18 cellular contexts compared by ENCODE assay signal in genomic region chr9:86300701-86301100, GRCh38. TPM values are rescaled to one million over a fixed set of nuclear protein-coding genes. Genes with fewer than 3 reads are reported as not detected.
"Had no signal": no experiment of that assay in that cellular context is flagged by ENCODE, and none has a peak within 500 bp of the region (broad histone marks: within the 10 kb centered on the region; RNA-seq: fewer than 3 reads in every experiment).

No MANE protein-coding gene starts in this region.

- H3K9ac ChIP-seq: neural progenitor cell had no signal

- DNase-seq: activated T-cell treated with anti-CD3 and anti-CD28 coated beads, Interleukin-2, amount 50 U/mL, for 48 hours; colonic mucosa; effector CD4-positive, alpha-beta T cell; foreskin melanocyte; heart right ventricle; left ventricle myocardium inferior; mesendoderm; ovary; retina; stimulated activated CD4-positive, alpha-beta T cell treated with anti-CD3 and anti-CD28 coated beads, Interleukin-4, amount 100 ng/mL, for 1 hour; stimulated activated CD8-positive, alpha-beta memory T cell treated with anti-CD3 and anti-CD28 coated beads, Interleukin-4, amount 100 ng/mL, for 48 hours; stimulated activated naive CD8-positive, alpha-beta T cell treated with anti-CD3 and anti-CD28 coated beads, Interleukin-15, amount 100 ng/mL, for 72 hours; T-helper 9 cell; testis had no signal

- H3K27me3 ChIP-seq: cardiac muscle cell, colonic mucosa, heart right ventricle, neural progenitor cell, ovary, testis had no signal

- H3K36me3 ChIP-seq: ovary had no signal

- H3K4me3 ChIP-seq: cardiac muscle cell, colonic mucosa, heart right ventricle, left ventricle myocardium inferior, neural progenitor cell, ovary, testis had no signal

- H3K9me3 Mint-ChIP-seq: neural progenitor cell; stimulated activated naive CD8-positive, alpha-beta T cell treated with anti-CD3 and anti-CD28 coated beads, Interleukin-15, amount 100 ng/mL, for 72 hours had no signal

- H3K4me1 ChIP-seq: colonic mucosa, left ventricle myocardium inferior, testis had no signal

- H3K27me3 Mint-ChIP-seq: stimulated activated naive CD8-positive, alpha-beta T cell treated with anti-CD3 and anti-CD28 coated beads, Interleukin-15, amount 100 ng/mL, for 72 hours had no signal

- ATAC-seq: heart right ventricle; stimulated activated naive CD8-positive, alpha-beta T cell treated with anti-CD3 and anti-CD28 coated beads, Interleukin-15, amount 100 ng/mL, for 72 hours had no signal

- H3K27ac ChIP-seq: cardiac muscle cell, colonic mucosa, heart right ventricle, left ventricle myocardium inferior, neural progenitor cell, ovary, testis had no signal

- H2AFZ ChIP-seq: neural progenitor cell had no signal

- H3K27ac Mint-ChIP-seq: neural progenitor cell had no signal

- H3K4me2 ChIP-seq: neural progenitor cell had no signal

- H3K4me3 Mint-ChIP-seq: neural progenitor cell; stimulated activated naive CD8-positive, alpha-beta T cell treated with anti-CD3 and anti-CD28 coated beads, Interleukin-15, amount 100 ng/mL, for 72 hours had no signal

- H3K9me3 ChIP-seq: colonic mucosa, heart right ventricle, left ventricle myocardium inferior, ovary, testis had no signal

RNA-seq across cellular contexts. Expression of gene C9orf153, which starts 41.2 kb away (rescaled TPM):
- total RNA-seq: astrocyte, colonic mucosa had no signal
- polyA plus RNA-seq: cardiac muscle cell, keratinocyte had no signal
